Comparison of ENCODE assay signal across 12 cellular contexts in genomic region chr12:126191037-126191891, GRCh38.
DNase-seq lines count a peak whose midpoint lies in the region; ATAC-seq and TF ChIP-seq lines count a peak whose summit lies in the region.
"Had no signal": no experiment of that assay in that cellular context is flagged by ENCODE, and none has a peak within 500 bp of the region (broad histone marks: within the 10 kb centered on the region; RNA-seq: fewer than 3 reads in every experiment).

No MANE protein-coding gene starts in this region.

- H3K4me3 ChIP-seq in NT2/D1 (ENCODE audit: insufficient read length, low read depth) (peak overlapping the region; percentile 58), iPS DF 6.9 (ENCODE audit: low read length) (peak overlapping the region; percentile 41; the same call in 1 of the 2 replicates), parathyroid adenoma (ENCODE audit: low read depth, low read length) (no peak overlapping the region)

- H2AFZ ChIP-seq in H9 (ENCODE audit: low read length) (peak overlapping the region; percentile 78), parathyroid adenoma (no peak overlapping the region)

- CTCF ChIA-PET in HEK293T (lab: Yijun Ruan, JAX) = no interaction called here

- DNase-seq in H9 = peak; percentile 79
- peak; percentile 43 for DNase-seq in NT2/D1 (ENCODE audit: low read depth, low spot score)
- DNase-seq in iPS DF 6.9 (ENCODE audit: low read depth, low spot score) = peak; percentile 25
- no peak for DNase-seq in HEK293T (ENCODE audit: extremely low spot score)
- DNase-seq: CD4-positive, CD25-positive, alpha-beta regulatory T cell; NCI-H1048; OCI-M1; T-helper 2 cell had no signal

- H3T11ph ChIP-seq in H9 (ENCODE audit: low read length) = no peak overlapping the region

- no peak overlapping the region for H4K91ac ChIP-seq in H9 (ENCODE audit: insufficient read length, low read depth, low read length)

- H3K4me3 Mint-ChIP-seq in H9 = peak overlapping the region; percentile 80 to 81
- H3K4me3 Mint-ChIP-seq: CD4-positive, CD25-positive, alpha-beta regulatory T cell had no signal

- H3K27me3 ChIP-seq in H9 (ENCODE audit: insufficient read depth, low read length) (no peaks in the 10 kb centered on the region; the same call in 1 of the 2 replicates), NT2/D1 (ENCODE audit: insufficient read depth, insufficient read length) (peaks cover 43% of the 10 kb centered on the region), iPS DF 6.9 (ENCODE audit: control insufficient read depth, insufficient read depth, low read length) (no peaks in the 10 kb centered on the region; the same call in 1 of the 2 replicates), parathyroid adenoma (ENCODE audit: control insufficient read depth, insufficient read depth, low read length) (no peaks in the 10 kb centered on the region)

- H3K23ac ChIP-seq in H9 (ENCODE audit: insufficient read length, low read depth, low read length) = no peak overlapping the region

- H3K23me2 ChIP-seq in H9 (ENCODE audit: insufficient read length, low read depth, low read length, poor library complexity, severe bottlenecking) = peaks cover 11% of the 10 kb centered on the region

- H3K27ac ChIP-seq in H9 (ENCODE audit: insufficient read length, low read depth, low read length) = no peak overlapping the region
- H3K27ac ChIP-seq in iPS DF 6.9 (ENCODE audit: low read length) = no peak overlapping the region
- no peak overlapping the region for H3K27ac ChIP-seq in parathyroid adenoma

- H2AK5ac ChIP-seq in H9 (ENCODE audit: insufficient read length, low read length) = no peak overlapping the region

- H3K79me1 ChIP-seq in H9 (ENCODE audit: insufficient read depth, low read depth, low read length, poor library complexity, severe bottlenecking) = no peaks in the 10 kb centered on the region

- POLR2A ChIA-PET in HEK293T (lab: Yijun Ruan, JAX) = no interaction called here

- ATAC-seq in GM18861 (IDR thresholded peaks at IDR 0.05; ENCODE audit: unreplicated experiment) = no peak
- no peak for ATAC-seq in activated CD4-positive, CD25-positive, alpha-beta regulatory T cell treated with anti-CD3 and anti-CD28 coated beads, Interleukin-2, amount 50 U/mL, for 24 hours
- ATAC-seq in HG02938 (IDR thresholded peaks at IDR 0.05; ENCODE audit: unreplicated experiment) = no peak

- H3K4ac ChIP-seq in H9 (ENCODE audit: low read depth, low read length) = no peak overlapping the region

- H2BK20ac ChIP-seq in H9 (ENCODE audit: low read depth, low read length, poor library complexity, severe bottlenecking) = no peak overlapping the region

- H2BK15ac ChIP-seq in H9 (ENCODE audit: low read depth, low read length) = no peak overlapping the region

- H3K56ac ChIP-seq in H9 (ENCODE audit: insufficient read length, low read depth, low read length) = no peak overlapping the region

- H3K27ac Mint-ChIP-seq in H9 = no peak overlapping the region

- no peaks in the 10 kb centered on the region for H4K20me1 ChIP-seq in H9 (ENCODE audit: control insufficient read depth, insufficient read depth, insufficient read length)

- H3K14ac ChIP-seq in H9 (ENCODE audit: insufficient read depth, low read length) = peak overlapping the region; percentile 55

- no peak overlapping the region for H4K8ac ChIP-seq in H9 (replicated peaks; ENCODE audit: insufficient read length, low read depth, low read length)

- TF ChIP-seq CTCF in H9 (conservative IDR thresholded peaks at IDR 0.05) = no peak
- no peak for TF ChIP-seq CTCF in parathyroid adenoma (IDR thresholded peaks at IDR 0.05)

- WGBS in H9 (ENCODE audit: extremely low coverage, insufficient read length, low lambda C conversion rate) = no CpG with 5 or more reads among the region's 61 CpGs
- no CpG with 5 or more reads among the region's 61 CpGs for WGBS in iPS DF 6.9 (ENCODE audit: insufficient coverage, insufficient read length)

- no peak overlapping the region for H2BK5ac ChIP-seq in H9 (ENCODE audit: insufficient read length, low read length)

- H4K5ac ChIP-seq in H9 (ENCODE audit: insufficient read length, low read depth, low read length) = no peak overlapping the region

- H3K9ac ChIP-seq in H9 (ENCODE audit: extremely low read depth, insufficient read length, low read length) = peak overlapping the region; percentile 25
- peak overlapping the region; percentile 62 for H3K9ac ChIP-seq in NT2/D1 (ENCODE audit: insufficient read length, low read depth)
- no peak overlapping the region for H3K9ac ChIP-seq in parathyroid adenoma

- no peaks in the 10 kb centered on the region for H3K9me3 Mint-ChIP-seq in H9

- H3K9me3 ChIP-seq in H9 (ENCODE audit: control insufficient read depth, low read depth, low read length) (no peaks in the 10 kb centered on the region), NT2/D1 (ENCODE audit: insufficient read depth, low read length) (no peaks in the 10 kb centered on the region), iPS DF 6.9 (ENCODE audit: control insufficient read depth, insufficient read depth, low read length) (no peaks in the 10 kb centered on the region), parathyroid adenoma (ENCODE audit: control insufficient read depth, low read length) (no peaks in the 10 kb centered on the region)

- H2BK12ac ChIP-seq in H9 (ENCODE audit: insufficient read length, low read depth, low read length) = no peak overlapping the region

- peaks cover 42% of the 10 kb centered on the region for H3K27me3 Mint-ChIP-seq in H9 (ENCODE audit: low read depth)

- peaks cover 7 to 13% of the 10 kb centered on the region in 2 experiments for H3K4me1 Mint-ChIP-seq in H9
- H3K4me1 Mint-ChIP-seq: CD4-positive, CD25-positive, alpha-beta regulatory T cell had no signal

- H3K4me2 ChIP-seq in H9 (ENCODE audit: insufficient read depth, insufficient read length, low read length) (peak overlapping the region; percentile 66), parathyroid adenoma (ENCODE audit: low read length) (peak overlapping the region; percentile 39)

- H3K4me1 ChIP-seq in H9 (ENCODE audit: insufficient read depth, low read length) (no peaks in the 10 kb centered on the region; the same call in 1 of the 2 replicates), NT2/D1 (ENCODE audit: insufficient read depth, insufficient read length) (peaks cover 4% of the 10 kb centered on the region), iPS DF 6.9 (ENCODE audit: control insufficient read depth, insufficient read depth, low read length) (no peaks in the 10 kb centered on the region), parathyroid adenoma (no peaks in the 10 kb centered on the region)

- H3K36me3 ChIP-seq in NT2/D1 (ENCODE audit: insufficient read depth, insufficient read length, low read length) = no peaks in the 10 kb centered on the region
- no peaks in the 10 kb centered on the region for H3K36me3 ChIP-seq in iPS DF 6.9 (ENCODE audit: control insufficient read depth, insufficient read depth, low read length)
- no peaks in the 10 kb centered on the region for H3K36me3 ChIP-seq in parathyroid adenoma (ENCODE audit: control insufficient read depth, insufficient read depth, low read length)

- no peak overlapping the region for H2BK120ac ChIP-seq in H9 (ENCODE audit: low read depth, low read length, poor library complexity, severe bottlenecking)

- no peaks in the 10 kb centered on the region for H3K79me2 ChIP-seq in H9 (ENCODE audit: insufficient read depth, low read length)
- no peaks in the 10 kb centered on the region for H3K79me2 ChIP-seq in parathyroid adenoma

- H3K36me3 Mint-ChIP-seq in H9 (ENCODE audit: insufficient read depth in 1 of 3, low read depth in 3 of 3) = peaks cover 0 to 3% (median 2%) of the 10 kb centered on the region in 3 experiments; a peak in 3 of 7 replicates
- H3K36me3 Mint-ChIP-seq: CD4-positive, CD25-positive, alpha-beta regulatory T cell had no signal

- peak overlapping the region; percentile 67 for H3K18ac ChIP-seq in H9 (ENCODE audit: insufficient read length, low read depth, low read length)

TF ChIP-seq in HEK293T, 16 proteins besides CTCF, POLR2A, EP300 and RAD21:
- TF ChIP-seq ARNT (IDR thresholded peaks at IDR 0.05) (no peak), FOXK2 (IDR thresholded peaks at IDR 0.05) (no peak)
